In genomic region chr5:137313526-137314175, GRCh38 we compare ENCODE assay signal across 16 cellular contexts.
DNase-seq lines count a peak whose midpoint lies in the region; ATAC-seq and TF ChIP-seq lines count a peak whose summit lies in the region.
"Had no signal": no experiment of that assay in that cellular context is flagged by ENCODE, and none has a peak within 500 bp of the region (broad histone marks: within the 10 kb centered on the region; RNA-seq: fewer than 3 reads in every experiment).

No MANE protein-coding gene starts in this region.

- H3K27me3 Mint-ChIP-seq in neural progenitor cell (ENCODE audit: insufficient read depth, low read depth) = no peaks in the 10 kb centered on the region

- no peaks in the 10 kb centered on the region for H3F3A ChIP-seq in neural progenitor cell (ENCODE audit: low read depth)

- peak overlapping the region; percentile 4 for H3K27ac Mint-ChIP-seq in neural progenitor cell
- H3K27ac Mint-ChIP-seq: HFFc6 had no signal

- DNase-seq in Right ventricle myocardium superior (no peak), cardiac septum (ENCODE audit: low spot score) (no peak), dorsolateral prefrontal cortex (peak in 3 of 10 donors; percentile 45 to 65 (median 46)), neural progenitor cell (ENCODE audit: low spot score) (no peak)
- DNase-seq: 8988T; AML-193; Caco-2; CD8-positive, alpha-beta memory T cell; DND-41; HCEC 1CT; HFFc6 had no signal

- H4K20me1 ChIP-seq in neural progenitor cell (ENCODE audit: low read depth) = no peaks in the 10 kb centered on the region
- H4K20me1 ChIP-seq: BLaER1 had no signal

- H3K79me2 ChIP-seq in neural progenitor cell (ENCODE audit: low read depth) = no peaks in the 10 kb centered on the region

- H3K4me1 Mint-ChIP-seq in neural progenitor cell = peaks cover 35% of the 10 kb centered on the region
- H3K4me1 Mint-ChIP-seq: CD8-positive, alpha-beta memory T cell had no signal

- H3K9me3 Mint-ChIP-seq in neural progenitor cell = no peaks in the 10 kb centered on the region
- H3K9me3 Mint-ChIP-seq: HFFc6 had no signal

- ATAC-seq in Right ventricle myocardium superior (ENCODE audit: poor library complexity) (peak; percentile 49), HG02981 (IDR thresholded peaks at IDR 0.05; ENCODE audit: unreplicated experiment) (no peak), GM21447 (IDR thresholded peaks at IDR 0.05; ENCODE audit: unreplicated experiment) (no peak), HG03095 (IDR thresholded peaks at IDR 0.05; ENCODE audit: unreplicated experiment) (no peak)

- H3K4me1 ChIP-seq in neural progenitor cell = peaks cover 25% of the 10 kb centered on the region
- H3K4me1 ChIP-seq: BLaER1, Caco-2 had no signal

- no peak overlapping the region for H3K4me3 ChIP-seq in dorsolateral prefrontal cortex
- H3K4me3 ChIP-seq in neural progenitor cell = no peak overlapping the region
- H3K4me3 ChIP-seq: BLaER1 had no signal

- H2AFZ ChIP-seq in neural progenitor cell (replicated peaks) = no peak overlapping the region

- no peaks in the 10 kb centered on the region for H3K27me3 ChIP-seq in dorsolateral prefrontal cortex
- no peaks in the 10 kb centered on the region for H3K27me3 ChIP-seq in neural progenitor cell
- H3K27me3 ChIP-seq: BLaER1 had no signal

- no peaks in the 10 kb centered on the region for H3K36me3 ChIP-seq in neural progenitor cell
- H3K36me3 ChIP-seq: BLaER1 had no signal

- no peak for TF ChIP-seq CTCF in dorsolateral prefrontal cortex (IDR thresholded peaks at IDR 0.05 in 54 of 56, conservative IDR thresholded peaks at IDR 0.05 in 2 of 56; ENCODE audit: low read depth in 1 of 56, partially characterized antibody in 56 of 56)
- TF ChIP-seq CTCF in neural progenitor cell (IDR thresholded peaks at IDR 0.05) = no peak

- no peaks in the 10 kb centered on the region for H3K36me3 Mint-ChIP-seq in neural progenitor cell
- H3K36me3 Mint-ChIP-seq: CD8-positive, alpha-beta memory T cell had no signal

- intact Hi-C loops in Right ventricle myocardium superior (cut with DNase I) = no loop called here
- intact Hi-C loops in cardiac septum (cut with DNase I) = loop anchor here (10.0 kb wide), 1 partner anchor 509 kb away; no protein-coding TSS in a partner anchor
- intact Hi-C loops in dorsolateral prefrontal cortex (cut with DNase I) = no loop called here

- H3K9ac ChIP-seq in neural progenitor cell = no peak overlapping the region
- H3K9ac ChIP-seq: BLaER1 had no signal

- H3K4me2 ChIP-seq in neural progenitor cell = no peak overlapping the region
- H3K4me2 ChIP-seq: BLaER1 had no signal

- H3K9me3 ChIP-seq in neural progenitor cell (ENCODE audit: low read depth) = no peaks in the 10 kb centered on the region
- H3K9me3 ChIP-seq: BLaER1, Caco-2 had no signal

- H3K27ac ChIP-seq in angular gyrus (ENCODE audit: low read depth, low read length) (peak overlapping the region; percentile 46), dorsolateral prefrontal cortex (peak overlapping the region in 39 of 59 donors; percentile 6 to 72 (median 49)), neural progenitor cell (no peak overlapping the region)
- H3K27ac ChIP-seq: BLaER1 had no signal

- no peak overlapping the region for H3K4me3 Mint-ChIP-seq in neural progenitor cell
- H3K4me3 Mint-ChIP-seq: CD8-positive, alpha-beta memory T cell; HFFc6 had no signal
